11 cellular contexts compared by ENCODE assay signal in the genomic region with DNA sequence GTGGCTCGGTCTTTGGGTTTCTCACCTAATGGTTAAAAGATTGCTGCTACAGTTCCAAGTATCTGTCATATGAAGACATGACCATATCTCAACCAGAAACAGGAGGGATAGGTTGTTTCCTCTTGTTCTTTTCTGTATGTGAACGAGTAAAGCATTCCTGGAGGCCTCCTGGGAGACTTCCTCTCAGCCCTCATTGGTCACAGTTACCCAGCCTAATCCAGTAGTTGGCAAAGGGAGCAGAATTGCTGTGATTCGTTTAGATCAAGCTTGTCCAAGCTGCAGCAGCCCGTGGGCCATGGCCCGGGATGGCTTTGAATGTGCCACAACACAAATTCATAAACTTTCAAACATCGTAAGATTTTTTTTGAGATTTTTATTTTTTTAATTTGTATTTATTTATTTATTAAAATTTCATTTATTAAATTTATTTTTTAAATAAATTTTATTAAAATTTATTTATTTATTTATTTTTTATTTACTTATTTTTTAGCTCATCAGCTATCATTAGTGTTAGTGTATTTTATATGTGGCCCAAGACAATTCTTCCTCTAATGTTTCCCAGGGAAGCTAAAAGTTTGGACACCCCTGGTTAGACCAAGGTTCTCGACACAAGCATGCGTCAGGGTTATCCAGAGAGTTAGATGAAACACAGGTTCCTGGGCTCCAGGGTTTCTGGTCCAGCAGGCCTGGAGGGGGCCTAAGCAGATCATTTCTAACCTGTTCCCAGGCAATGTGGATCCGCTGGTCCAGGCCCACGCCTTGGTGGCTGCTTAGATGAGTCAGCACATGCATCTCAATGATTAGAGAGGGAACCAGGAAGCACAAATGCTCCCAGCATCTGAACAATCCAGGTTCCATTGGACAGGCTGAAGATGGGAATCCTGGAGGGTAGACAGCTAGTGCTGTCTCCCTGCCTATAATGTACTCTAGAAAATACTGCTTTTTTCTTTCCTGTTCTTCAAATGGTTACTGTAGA. TPM values are rescaled to one million over a fixed set of nuclear protein-coding genes. Genes with fewer than 3 reads are reported as not detected.
DNase-seq lines count a peak whose midpoint lies in the region; ATAC-seq and TF ChIP-seq lines count a peak whose summit lies in the region.
"Had no signal": no experiment of that assay in that cellular context is flagged by ENCODE, and none has a peak within 500 bp of the region (broad histone marks: within the 10 kb centered on the region; RNA-seq: fewer than 3 reads in every experiment).

No MANE protein-coding gene starts in this region.

- H3K27ac ChIP-seq in SJSA1 = peak overlapping the region; percentile 27; the same call in 1 of the 2 replicates
- H3K27ac ChIP-seq in esophagus muscularis mucosa (replicated peaks in 1 of 4) = peak overlapping the region; percentile 68 to 76 (median 74)
- H3K27ac ChIP-seq in naive thymus-derived CD4-positive, alpha-beta T cell (ENCODE audit: low read depth, low read length) = no peak overlapping the region

- no peak overlapping the region for H3K4me3 Mint-ChIP-seq in activated naive CD4-positive, alpha-beta T cell treated with anti-CD3 and anti-CD28 coated beads, Interleukin-2, amount 50 U/mL, for 24 hours
- no peak overlapping the region for H3K4me3 Mint-ChIP-seq in activated naive CD4-positive, alpha-beta T cell treated with anti-CD3 and anti-CD28 coated beads, Interleukin-2, amount 10 ng/mL, durations not matched to agents 7 days and 5 days
- H3K4me3 Mint-ChIP-seq in stimulated activated effector memory CD8-positive, alpha-beta T cell treated with anti-CD3 and anti-CD28 coated beads, Interleukin-12 subunit alpha, Interleukin-12 subunit beta, amount 100 ng/mL, for 72 hours = no peak overlapping the region
- no peak overlapping the region for H3K4me3 Mint-ChIP-seq in naive thymus-derived CD4-positive, alpha-beta T cell

- H3K4me1 ChIP-seq in SJSA1 (replicated peaks) (peaks cover 7% of the 10 kb centered on the region; the same call in 1 of the 2 replicates), esophagus muscularis mucosa (peaks cover 23 to 68% (median 66%) of the 10 kb centered on the region in 4 donors)
- H3K4me1 ChIP-seq in naive thymus-derived CD4-positive, alpha-beta T cell (ENCODE audit: control insufficient read depth in 2 of 2, insufficient read depth in 2 of 2, low read length in 2 of 2) = no peaks in the 10 kb centered on the region

- H3K27ac Mint-ChIP-seq in activated naive CD4-positive, alpha-beta T cell treated with anti-CD3 and anti-CD28 coated beads, Interleukin-2, amount 50 U/mL, for 24 hours = peak overlapping the region; percentile 46
- H3K27ac Mint-ChIP-seq in activated naive CD4-positive, alpha-beta T cell treated with anti-CD3 and anti-CD28 coated beads, Interleukin-2, amount 10 ng/mL, durations not matched to agents 7 days and 5 days = no peak overlapping the region
- H3K27ac Mint-ChIP-seq in stimulated activated effector memory CD8-positive, alpha-beta T cell treated with anti-CD3 and anti-CD28 coated beads, Interleukin-12 subunit alpha, Interleukin-12 subunit beta, amount 100 ng/mL, for 72 hours = peak overlapping the region; percentile 69
- H3K27ac Mint-ChIP-seq in naive thymus-derived CD4-positive, alpha-beta T cell = peak overlapping the region in 2 of 9 donors; percentile 45 to 52

- H3K9me3 ChIP-seq in SJSA1 (replicated peaks) = no peaks in the 10 kb centered on the region
- H3K9me3 ChIP-seq in esophagus muscularis mucosa = no peaks in the 10 kb centered on the region
- H3K9me3 ChIP-seq in naive thymus-derived CD4-positive, alpha-beta T cell (ENCODE audit: control insufficient read depth in 2 of 3, low read length in 3 of 3) = no peaks in the 10 kb centered on the region

- TF ChIP-seq POLR2A in esophagus muscularis mucosa (IDR thresholded peaks at IDR 0.05; ENCODE audit: low read depth) = no peak

- H3K27me3 ChIP-seq in SJSA1 (replicated peaks) = no peaks in the 10 kb centered on the region
- H3K27me3 ChIP-seq in esophagus muscularis mucosa = no peaks in the 10 kb centered on the region
- H3K27me3 ChIP-seq in naive thymus-derived CD4-positive, alpha-beta T cell (ENCODE audit: control insufficient read depth in 2 of 2, insufficient read depth in 2 of 2, low read length in 2 of 2) = no peaks in the 10 kb centered on the region
- H3K27me3 ChIP-seq: BLaER1 treated with 17β-estradiol and CSF1 and Interleukin-3, amounts not matched to agents 10 nM and 100 nM had no signal

- no peak for ATAC-seq in stimulated activated effector memory CD8-positive, alpha-beta T cell treated with anti-CD3 and anti-CD28 coated beads, Interleukin-12 subunit alpha, Interleukin-12 subunit beta, amount 100 ng/mL, for 72 hours
- no peak for ATAC-seq in HG03025 (IDR thresholded peaks at IDR 0.05; ENCODE audit: low FRiP score, unreplicated experiment)
- no peak for ATAC-seq in naive thymus-derived CD4-positive, alpha-beta T cell

- WGBS in esophagus muscularis mucosa = 73% methylated on average over 10 of the region's 10 CpGs

- no peak for TF ChIP-seq CTCF in esophagus muscularis mucosa (IDR thresholded peaks at IDR 0.05)

- POLR2A ChIA-PET in naive thymus-derived CD4-positive, alpha-beta T cell (lab: Charles Lee) = interaction anchor here (0.6 kb wide), 1 partner anchor 876 kb away, joined by 4 read pairs; no protein-coding TSS in a partner anchor

- H3K27me3 Mint-ChIP-seq in activated naive CD4-positive, alpha-beta T cell treated with anti-CD3 and anti-CD28 coated beads, Interleukin-2, amount 50 U/mL, for 24 hours = no peaks in the 10 kb centered on the region
- no peaks in the 10 kb centered on the region for H3K27me3 Mint-ChIP-seq in activated naive CD4-positive, alpha-beta T cell treated with anti-CD3 and anti-CD28 coated beads, Interleukin-2, amount 10 ng/mL, durations not matched to agents 7 days and 5 days
- no peaks in the 10 kb centered on the region for H3K27me3 Mint-ChIP-seq in naive thymus-derived CD4-positive, alpha-beta T cell

- no peak for DNase-seq in activated naive CD4-positive, alpha-beta T cell treated with anti-CD3 and anti-CD28 coated beads, Interleukin-2, amount 10 ng/mL, durations not matched to agents 7 days and 5 days
- DNase-seq in SJSA1 (ENCODE audit: low read depth in 1 of 2, low spot score in 2 of 2) (peak in 1 of 2 experiments; percentile 16), esophagus muscularis mucosa (ENCODE audit: extremely low spot score) (no peak), NCI-H1092 treated with DMSO at 0.1 percent for 48 hours (lab: John Stamatoyannopoulos, UW) (no peak)
- no peak for DNase-seq in stimulated activated effector memory CD8-positive, alpha-beta T cell treated with anti-CD3 and anti-CD28 coated beads, Interleukin-12 subunit alpha, Interleukin-12 subunit beta, amount 100 ng/mL, for 72 hours (ENCODE audit: low spot score in 2 of 2)
- no peak for DNase-seq in naive thymus-derived CD4-positive, alpha-beta T cell
- DNase-seq: RPMI8226; stimulated activated CD4-positive, alpha-beta T cell treated with anti-CD3 and anti-CD28 coated beads, Interleukin-1b, Interleukin-23, amount 100 ng/mL, for 48 hours had no signal

- H3K36me3 ChIP-seq in SJSA1 (peaks cover 58% of the 10 kb centered on the region), esophagus muscularis mucosa (peaks cover 3 to 53% (median 21%) of the 10 kb centered on the region in 4 donors)
- peaks cover 1 to 64% (median 5%) of the 10 kb centered on the region in 3 experiments for H3K36me3 ChIP-seq in naive thymus-derived CD4-positive, alpha-beta T cell (ENCODE audit: control insufficient read depth in 2 of 3, insufficient read depth in 3 of 3, low read length in 3 of 3)

- intact Hi-C loops in esophagus muscularis mucosa (cut with DNase I) = no loop called here
- intact Hi-C loops in naive thymus-derived CD4-positive, alpha-beta T cell (cut with micrococcal nuclease) = no loop called here

- TF ChIP-seq EP300 in esophagus muscularis mucosa (IDR thresholded peaks at IDR 0.05) = no peak

- peaks cover 12% of the 10 kb centered on the region for H3K4me1 Mint-ChIP-seq in activated naive CD4-positive, alpha-beta T cell treated with anti-CD3 and anti-CD28 coated beads, Interleukin-2, amount 50 U/mL, for 24 hours
- H3K4me1 Mint-ChIP-seq in activated naive CD4-positive, alpha-beta T cell treated with anti-CD3 and anti-CD28 coated beads, Interleukin-2, amount 10 ng/mL, durations not matched to agents 7 days and 5 days = no peaks in the 10 kb centered on the region
- peaks cover 6% of the 10 kb centered on the region for H3K4me1 Mint-ChIP-seq in stimulated activated effector memory CD8-positive, alpha-beta T cell treated with anti-CD3 and anti-CD28 coated beads, Interleukin-12 subunit alpha, Interleukin-12 subunit beta, amount 100 ng/mL, for 72 hours
- H3K4me1 Mint-ChIP-seq in naive thymus-derived CD4-positive, alpha-beta T cell = peaks cover 0 to 13% (median 4%) of the 10 kb centered on the region in 7 donors

- no peaks in the 10 kb centered on the region for H3K9me3 Mint-ChIP-seq in activated naive CD4-positive, alpha-beta T cell treated with anti-CD3 and anti-CD28 coated beads, Interleukin-2, amount 50 U/mL, for 24 hours
- peaks cover 2% of the 10 kb centered on the region for H3K9me3 Mint-ChIP-seq in activated naive CD4-positive, alpha-beta T cell treated with anti-CD3 and anti-CD28 coated beads, Interleukin-2, amount 10 ng/mL, durations not matched to agents 7 days and 5 days
- H3K9me3 Mint-ChIP-seq in stimulated activated effector memory CD8-positive, alpha-beta T cell treated with anti-CD3 and anti-CD28 coated beads, Interleukin-12 subunit alpha, Interleukin-12 subunit beta, amount 100 ng/mL, for 72 hours = no peaks in the 10 kb centered on the region
- peaks cover 0 to 1% (median 0%) of the 10 kb centered on the region in 11 donors for H3K9me3 Mint-ChIP-seq in naive thymus-derived CD4-positive, alpha-beta T cell

- no peak overlapping the region for H3K4me3 ChIP-seq in SJSA1
- no peak overlapping the region for H3K4me3 ChIP-seq in esophagus muscularis mucosa
- H3K4me3 ChIP-seq in naive thymus-derived CD4-positive, alpha-beta T cell (ENCODE audit: low read length) = no peak overlapping the region
- H3K4me3 ChIP-seq: BLaER1 treated with 17β-estradiol and CSF1 and Interleukin-3, amounts not matched to agents 10 nM and 100 nM had no signal

- CTCF ChIA-PET in activated naive CD4-positive, alpha-beta T cell treated with anti-CD3 and anti-CD28 coated beads, Interleukin-2, amount 10 ng/mL, durations not matched to agents 7 days and 5 days (lab: Charles Lee) = no interaction called here
- CTCF ChIA-PET in naive thymus-derived CD4-positive, alpha-beta T cell (lab: Charles Lee) = interaction anchor here (0.6 kb wide), 1 partner anchor 544 kb away, joined by 3 read pairs; no protein-coding TSS in a partner anchor

- H3K36me3 Mint-ChIP-seq in activated naive CD4-positive, alpha-beta T cell treated with anti-CD3 and anti-CD28 coated beads, Interleukin-2, amount 50 U/mL, for 24 hours = peaks cover 22% of the 10 kb centered on the region
- H3K36me3 Mint-ChIP-seq in activated naive CD4-positive, alpha-beta T cell treated with anti-CD3 and anti-CD28 coated beads, Interleukin-2, amount 10 ng/mL, durations not matched to agents 7 days and 5 days = peaks cover 55% of the 10 kb centered on the region
- peaks cover 97% of the 10 kb centered on the region for H3K36me3 Mint-ChIP-seq in stimulated activated effector memory CD8-positive, alpha-beta T cell treated with anti-CD3 and anti-CD28 coated beads, Interleukin-12 subunit alpha, Interleukin-12 subunit beta, amount 100 ng/mL, for 72 hours
- peaks cover 18 to 57% (median 34%) of the 10 kb centered on the region in 5 donors for H3K36me3 Mint-ChIP-seq in naive thymus-derived CD4-positive, alpha-beta T cell

RNA-seq across cellular contexts. Expression of gene CDC123, which starts 25.6 kb away (rescaled TPM):
- total RNA-seq in SJSA1 (2014; rRNA removed; shearing (Covaris generic)) = 82.8 and 125 TPM in 2 replicates
- 10 to 100 TPM; 46.9 to 50.2 (median 48.5) TPM for total RNA-seq in esophagus muscularis mucosa
- 10 to 100 TPM; 27.0 to 97.8 (median 34.2) TPM for total RNA-seq in naive thymus-derived CD4-positive, alpha-beta T cell
- polyA plus RNA-seq in naive thymus-derived CD4-positive, alpha-beta T cell = 10 to 100 TPM; 80.8 to 95.5 TPM

RNA-seq across cellular contexts. Expression of gene NUDT5, which starts 25.9 kb away (rescaled TPM):
- 72.3 and 109 TPM in 2 replicates for total RNA-seq in SJSA1 (2014; rRNA removed; shearing (Covaris generic))
- total RNA-seq in esophagus muscularis mucosa = 10 to 100 TPM; 19.9 to 23.7 (median 21.4) TPM
- 10 to 100 TPM; 24.5 to 89.4 (median 47.4) TPM for total RNA-seq in naive thymus-derived CD4-positive, alpha-beta T cell
- 10 to 100 TPM; 44.1 to 57.3 TPM for polyA plus RNA-seq in naive thymus-derived CD4-positive, alpha-beta T cell
